In genomic region chr7:102407910-102408309, GRCh38 we compare ENCODE assay signal across 1 cellular context.
TF ChIP-seq lines count a peak whose summit lies in the region.

No MANE protein-coding gene starts in this region.

TF ChIP-seq in GM12878, 131 proteins besides CTCF, POLR2A, EP300 and RAD21:
- TF ChIP-seq BRCA1 (IDR thresholded peaks at IDR 0.05; ENCODE audit: low read depth, low read length): no peak
- TF ChIP-seq TCF7 (IDR thresholded peaks at IDR 0.05; ENCODE audit: borderline replicate concordance): no peak
- no peak for TF ChIP-seq ATF3 (IDR thresholded peaks at IDR 0.05; ENCODE audit: borderline replicate concordance, extremely low read depth, low read depth, low read length)
- no peak for TF ChIP-seq PML (IDR thresholded peaks at IDR 0.05; ENCODE audit: low read length)
- no peak for TF ChIP-seq JUND (IDR thresholded peaks at IDR 0.05; ENCODE audit: low read depth, low read length)
- TF ChIP-seq USF2 (IDR thresholded peaks at IDR 0.05; ENCODE audit: borderline replicate concordance, low read depth, low read length): no peak
- no peak for TF ChIP-seq GATAD2B (conservative IDR thresholded peaks at IDR 0.05; ENCODE audit: low read depth)
- TF ChIP-seq JUNB (IDR thresholded peaks at IDR 0.05): no peak
- TF ChIP-seq CHD4 (IDR thresholded peaks at IDR 0.05): no peak
- no peak for TF ChIP-seq MTA3 (IDR thresholded peaks at IDR 0.05; ENCODE audit: borderline replicate concordance, low read length)
- no peak for TF ChIP-seq CHD1 (IDR thresholded peaks at IDR 0.05; ENCODE audit: low read depth, low read length)
- TF ChIP-seq STAT3 (IDR thresholded peaks at IDR 0.05; ENCODE audit: low read depth, low read length): no peak
